19 cellular contexts compared by ENCODE assay signal in genomic region chr12:28320353-28320752, GRCh38.
DNase-seq lines count a peak whose midpoint lies in the region; ATAC-seq and TF ChIP-seq lines count a peak whose summit lies in the region.
"Had no signal": no experiment of that assay in that cellular context is flagged by ENCODE, and none has a peak within 500 bp of the region (broad histone marks: within the 10 kb centered on the region; RNA-seq: fewer than 3 reads in every experiment).

No MANE protein-coding gene starts in this region.

- TF ChIP-seq CTCF in KMS-11 (conservative IDR thresholded peaks at IDR 0.05; ENCODE audit: low read depth, low read length): no peak
- TF ChIP-seq CTCF in endodermal cell (conservative IDR thresholded peaks at IDR 0.05): no peak

- H3K27me3 ChIP-seq in KMS-11 (ENCODE audit: insufficient read depth, low read depth) (no peaks in the 10 kb centered on the region), endodermal cell (ENCODE audit: control insufficient read depth, insufficient read depth, low read length, poor library complexity, severe bottlenecking) (no peaks in the 10 kb centered on the region), GM23248 (replicated peaks; ENCODE audit: insufficient read depth) (no peaks in the 10 kb centered on the region)
- H3K27me3 ChIP-seq: BLaER1 had no signal

- H3K4me2 ChIP-seq in KMS-11: peak overlapping the region; percentile 35
- no peak overlapping the region for H3K4me2 ChIP-seq in GM23248 (ENCODE audit: unreplicated experiment)
- H3K4me2 ChIP-seq: BLaER1 had no signal

- H3K4me3 Mint-ChIP-seq in endodermal cell: no peak overlapping the region
- H3K4me3 Mint-ChIP-seq: CD4-positive, CD25-positive, alpha-beta regulatory T cell; CD8-positive, alpha-beta memory T cell had no signal

- H3K27ac ChIP-seq in KMS-11 (peak overlapping the region; percentile 31), endodermal cell (ENCODE audit: low read depth, low read length) (no peak overlapping the region), GM23248 (no peak overlapping the region)
- H3K27ac ChIP-seq: BLaER1, HL-60 had no signal

- no peaks in the 10 kb centered on the region for H3F3A ChIP-seq in GM23248 (ENCODE audit: insufficient read depth)

- H3K27ac Mint-ChIP-seq in endodermal cell: peak overlapping the region; percentile 31
- H3K27ac Mint-ChIP-seq: CD4-positive, CD25-positive, alpha-beta regulatory T cell had no signal

- no peaks in the 10 kb centered on the region for H3K9me3 ChIP-seq in endodermal cell (ENCODE audit: control insufficient read depth, low read length)
- no peaks in the 10 kb centered on the region for H3K9me3 ChIP-seq in GM23248 (ENCODE audit: low read depth)
- H3K9me3 ChIP-seq: BLaER1, HAP-1 had no signal

- no peaks in the 10 kb centered on the region; the same call in 1 of the 2 replicates for H3K9me2 ChIP-seq in GM23248 (ENCODE audit: insufficient read depth)

- H2AFZ ChIP-seq in KMS-11 (ENCODE audit: low read depth) (no peak overlapping the region), GM23248 (no peak overlapping the region)

- peak overlapping the region; percentile 3; the same call in 1 of the 2 replicates for H3K9ac ChIP-seq in KMS-11
- no peak overlapping the region for H3K9ac ChIP-seq in endodermal cell (ENCODE audit: extremely low read depth, low read length, poor library complexity, severe bottlenecking)
- no peak overlapping the region for H3K9ac ChIP-seq in GM23248
- H3K9ac ChIP-seq: BLaER1 had no signal

- H4K20me1 ChIP-seq in KMS-11 (ENCODE audit: insufficient read depth) (no peaks in the 10 kb centered on the region), GM23248 (ENCODE audit: insufficient read depth) (no peaks in the 10 kb centered on the region)
- H4K20me1 ChIP-seq: BLaER1 had no signal

- DNase-seq in DMS53 (lab: John Stamatoyannopoulos, UW) (peak; percentile 30), endodermal cell (no peak), GM23248 (no peak), DMS153 treated with DMSO at 0.1 percent for 48 hours (lab: John Stamatoyannopoulos, UW; ENCODE audit: unreplicated experiment) (no peak)
- DNase-seq in activated T-cell treated with anti-CD3 and anti-CD28 coated beads, Interleukin-2, amount 50 U/mL, for 1 hour: no peak
- DNase-seq: CD4-positive, CD25-positive, alpha-beta regulatory T cell; CD8-positive, alpha-beta memory T cell; COR-L47; DMS 273 treated with DMSO at 0.1 percent for 48 hours; DMS79 treated with DMSO at 0.1 percent for 48 hours; GF-D8; IMR-90; Karpas-422 had no signal

- H3K27me3 Mint-ChIP-seq in endodermal cell (ENCODE audit: insufficient read depth): no peaks in the 10 kb centered on the region
- H3K27me3 Mint-ChIP-seq: CD4-positive, CD25-positive, alpha-beta regulatory T cell; CD8-positive, alpha-beta memory T cell had no signal

- H3K4me3 ChIP-seq in KMS-11 (IDR thresholded peaks at IDR 0.05; ENCODE audit: insufficient read depth, low read depth, low read length) (no peak overlapping the region), endodermal cell (ENCODE audit: low read length) (no peak overlapping the region), GM23248 (no peak overlapping the region)
- H3K4me3 ChIP-seq: BLaER1, HAP-1, K562 had no signal

- 89 to 100% methylated on average over 1 of the region's 1 CpG for WGBS in endodermal cell (ENCODE audit: insufficient coverage in 1 of 2, insufficient read length in 1 of 2), 2 experiments
- WGBS in GM23248 (ENCODE audit: low coverage in 1 of 2, low lambda C conversion rate in 2 of 2, missing lambda C conversion rate in 2 of 2), 2 experiments: 92 to 100% methylated on average over 1 of the region's 1 CpG

- H3K36me3 ChIP-seq in KMS-11 (ENCODE audit: insufficient read depth) (no peaks in the 10 kb centered on the region), endodermal cell (ENCODE audit: control insufficient read depth, insufficient read depth, low read length) (no peaks in the 10 kb centered on the region), GM23248 (ENCODE audit: low read depth) (no peaks in the 10 kb centered on the region; the same call in 1 of the 2 replicates)
- H3K36me3 ChIP-seq: BLaER1, HAP-1 had no signal

- peaks cover 11% of the 10 kb centered on the region for H3K36me3 Mint-ChIP-seq in endodermal cell (ENCODE audit: low read depth)

- H3K4me1 ChIP-seq in KMS-11 (ENCODE audit: low read depth, poor library complexity, severe bottlenecking) (peaks cover 76% of the 10 kb centered on the region), endodermal cell (ENCODE audit: control insufficient read depth, insufficient read depth, low read length) (no peaks in the 10 kb centered on the region), GM23248 (ENCODE audit: insufficient read depth) (no peaks in the 10 kb centered on the region)
- H3K4me1 ChIP-seq: BLaER1, HAP-1 had no signal

- H3K4me1 Mint-ChIP-seq in endodermal cell: peaks cover 15% of the 10 kb centered on the region

- H3K79me2 ChIP-seq in KMS-11 (ENCODE audit: insufficient read depth, low read depth) (no peaks in the 10 kb centered on the region), GM23248 (ENCODE audit: insufficient read depth) (no peaks in the 10 kb centered on the region)

- no peak for ATAC-seq in HG02981 (IDR thresholded peaks at IDR 0.05; ENCODE audit: unreplicated experiment)
- ATAC-seq: K562 had no signal

- in situ Hi-C loops in GM23248 (cut with MboI): no loop called here

- H3K9me3 Mint-ChIP-seq in endodermal cell: peaks cover 11% of the 10 kb centered on the region
